In the genomic region with DNA sequence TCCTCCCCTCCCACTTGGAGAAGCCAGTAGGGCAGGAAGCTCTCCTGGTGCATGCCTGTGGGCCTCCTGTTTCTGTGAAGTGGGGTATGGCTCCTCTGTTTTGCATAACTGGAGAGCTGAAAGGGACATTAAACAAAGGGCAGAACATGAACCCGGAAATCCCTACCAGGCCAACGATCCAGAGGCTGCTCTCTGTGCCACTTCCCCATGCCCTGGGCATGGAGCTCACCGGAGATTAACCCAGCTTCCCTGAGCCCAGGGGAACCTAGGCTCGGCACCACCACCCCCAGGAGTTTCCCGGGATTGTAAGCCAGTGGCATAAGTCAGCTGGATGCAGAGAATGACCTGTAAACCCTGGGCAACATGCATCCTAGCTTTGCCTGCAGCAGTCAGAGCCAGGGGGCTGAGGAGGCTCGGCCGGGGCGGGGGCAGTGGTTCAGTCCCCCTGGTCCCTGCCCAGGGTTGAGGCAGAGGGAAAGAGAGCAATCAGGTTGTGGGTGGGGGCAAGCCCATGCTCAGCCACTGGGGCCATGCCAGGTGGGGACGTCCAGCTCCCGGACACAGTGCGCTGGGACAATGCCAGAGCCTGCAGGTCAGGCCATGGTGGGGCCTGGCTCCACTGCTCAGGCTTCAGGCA, we compare ENCODE assay signal across 2 cellular contexts.
TF ChIP-seq lines count a peak whose summit lies in the region.

No MANE protein-coding gene starts in this region.

TF ChIP-seq in A549, 52 proteins besides CTCF, POLR2A, EP300 and RAD21:
- TF ChIP-seq SREBF2 (IDR thresholded peaks at IDR 0.05) (no peak), PHF8 (IDR thresholded peaks at IDR 0.05; ENCODE audit: borderline replicate concordance, low read depth) (no peak), ZNF302 (CRISPR knock-in tag; IDR thresholded peaks at IDR 0.05) (no peak), GATA3 (IDR thresholded peaks at IDR 0.05; ENCODE audit: borderline replicate concordance) (no peak), SMC3 (IDR thresholded peaks at IDR 0.05) (no peak)
- TF ChIP-seq, protein P1, sequence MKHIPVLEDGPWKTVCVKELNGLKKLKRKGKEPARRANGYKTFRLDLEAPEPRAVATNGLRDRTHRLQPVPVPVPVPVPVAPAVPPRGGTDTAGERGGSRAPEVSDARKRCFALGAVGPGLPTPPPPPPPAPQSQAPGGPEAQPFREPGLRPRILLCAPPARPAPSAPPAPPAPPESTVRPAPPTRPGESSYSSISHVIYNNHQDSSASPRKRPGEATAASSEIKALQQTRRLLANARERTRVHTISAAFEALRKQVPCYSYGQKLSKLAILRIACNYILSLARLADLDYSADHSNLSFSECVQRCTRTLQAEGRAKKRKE (CRISPR knock-in tag; IDR thresholded peaks at IDR 0.05; ENCODE audit: low read depth), result no peak
- TF ChIP-seq, protein P2, sequence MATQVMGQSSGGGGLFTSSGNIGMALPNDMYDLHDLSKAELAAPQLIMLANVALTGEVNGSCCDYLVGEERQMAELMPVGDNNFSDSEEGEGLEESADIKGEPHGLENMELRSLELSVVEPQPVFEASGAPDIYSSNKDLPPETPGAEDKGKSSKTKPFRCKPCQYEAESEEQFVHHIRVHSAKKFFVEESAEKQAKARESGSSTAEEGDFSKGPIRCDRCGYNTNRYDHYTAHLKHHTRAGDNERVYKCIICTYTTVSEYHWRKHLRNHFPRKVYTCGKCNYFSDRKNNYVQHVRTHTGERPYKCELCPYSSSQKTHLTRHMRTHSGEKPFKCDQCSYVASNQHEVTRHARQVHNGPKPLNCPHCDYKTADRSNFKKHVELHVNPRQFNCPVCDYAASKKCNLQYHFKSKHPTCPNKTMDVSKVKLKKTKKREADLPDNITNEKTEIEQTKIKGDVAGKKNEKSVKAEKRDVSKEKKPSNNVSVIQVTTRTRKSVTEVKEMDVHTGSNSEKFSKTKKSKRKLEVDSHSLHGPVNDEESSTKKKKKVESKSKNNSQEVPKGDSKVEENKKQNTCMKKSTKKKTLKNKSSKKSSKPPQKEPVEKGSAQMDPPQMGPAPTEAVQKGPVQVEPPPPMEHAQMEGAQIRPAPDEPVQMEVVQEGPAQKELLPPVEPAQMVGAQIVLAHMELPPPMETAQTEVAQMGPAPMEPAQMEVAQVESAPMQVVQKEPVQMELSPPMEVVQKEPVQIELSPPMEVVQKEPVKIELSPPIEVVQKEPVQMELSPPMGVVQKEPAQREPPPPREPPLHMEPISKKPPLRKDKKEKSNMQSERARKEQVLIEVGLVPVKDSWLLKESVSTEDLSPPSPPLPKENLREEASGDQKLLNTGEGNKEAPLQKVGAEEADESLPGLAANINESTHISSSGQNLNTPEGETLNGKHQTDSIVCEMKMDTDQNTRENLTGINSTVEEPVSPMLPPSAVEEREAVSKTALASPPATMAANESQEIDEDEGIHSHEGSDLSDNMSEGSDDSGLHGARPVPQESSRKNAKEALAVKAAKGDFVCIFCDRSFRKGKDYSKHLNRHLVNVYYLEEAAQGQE (IDR thresholded peaks at IDR 0.05), result no peak
- TF ChIP-seq, protein P3, sequence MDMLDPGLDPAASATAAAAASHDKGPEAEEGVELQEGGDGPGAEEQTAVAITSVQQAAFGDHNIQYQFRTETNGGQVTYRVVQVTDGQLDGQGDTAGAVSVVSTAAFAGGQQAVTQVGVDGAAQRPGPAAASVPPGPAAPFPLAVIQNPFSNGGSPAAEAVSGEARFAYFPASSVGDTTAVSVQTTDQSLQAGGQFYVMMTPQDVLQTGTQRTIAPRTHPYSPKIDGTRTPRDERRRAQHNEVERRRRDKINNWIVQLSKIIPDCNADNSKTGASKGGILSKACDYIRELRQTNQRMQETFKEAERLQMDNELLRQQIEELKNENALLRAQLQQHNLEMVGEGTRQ (IDR thresholded peaks at IDR 0.05), result no peak
- TF ChIP-seq, protein P4, sequence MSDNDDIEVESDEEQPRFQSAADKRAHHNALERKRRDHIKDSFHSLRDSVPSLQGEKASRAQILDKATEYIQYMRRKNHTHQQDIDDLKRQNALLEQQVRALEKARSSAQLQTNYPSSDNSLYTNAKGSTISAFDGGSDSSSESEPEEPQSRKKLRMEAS (IDR thresholded peaks at IDR 0.05), result no peak

TF ChIP-seq in H1, 55 proteins besides CTCF, POLR2A, EP300 and RAD21:
- TF ChIP-seq HDAC6 (IDR thresholded peaks at IDR 0.05; ENCODE audit: low read depth, low read length) (no peak), CBX8 (IDR thresholded peaks at IDR 0.05; ENCODE audit: borderline replicate concordance, low read depth, low read length) (no peak), KDM4A (IDR thresholded peaks at IDR 0.05; ENCODE audit: low read depth, low read length, severe bottlenecking) (no peak), SRF (IDR thresholded peaks at IDR 0.05; ENCODE audit: low read depth, low read length) (no peak), CTBP2 (IDR thresholded peaks at IDR 0.05; ENCODE audit: borderline replicate concordance, insufficient read depth, insufficient read length, low read length) (no peak), TBP (IDR thresholded peaks at IDR 0.05; ENCODE audit: low read depth, low read length) (no peak)
- TF ChIP-seq, protein P3 (IDR thresholded peaks at IDR 0.05; ENCODE audit: low read length), result no peak
- TF ChIP-seq, protein P5, sequence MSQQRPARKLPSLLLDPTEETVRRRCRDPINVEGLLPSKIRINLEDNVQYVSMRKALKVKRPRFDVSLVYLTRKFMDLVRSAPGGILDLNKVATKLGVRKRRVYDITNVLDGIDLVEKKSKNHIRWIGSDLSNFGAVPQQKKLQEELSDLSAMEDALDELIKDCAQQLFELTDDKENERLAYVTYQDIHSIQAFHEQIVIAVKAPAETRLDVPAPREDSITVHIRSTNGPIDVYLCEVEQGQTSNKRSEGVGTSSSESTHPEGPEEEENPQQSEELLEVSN (IDR thresholded peaks at IDR 0.05), result no peak
